Comparison of ENCODE assay signal across 7 cellular contexts in genomic region chr12:54079150-54079549, GRCh38. TPM values are rescaled to one million over a fixed set of nuclear protein-coding genes. Genes with fewer than 3 reads are reported as not detected.
"Had no signal": no experiment of that assay in that cellular context is flagged by ENCODE, and none has a peak within 500 bp of the region (broad histone marks: within the 10 kb centered on the region; RNA-seq: fewer than 3 reads in every experiment).

No MANE protein-coding gene starts in this region.

RNA-seq across cellular contexts. Expression of gene HOXC4, which starts 25.5 kb away (rescaled TPM):
- total RNA-seq: astrocyte; colonic mucosa; T-helper 2 cell treated with Interferon-gamma antibody and Interleukin-4, amounts not matched to agents 100 ng/mL and 5 ng/mL, for 36 hours had no signal

RNA-seq across cellular contexts. Expression of gene HOXC5, which starts 46.3 kb away (rescaled TPM):
- total RNA-seq: activated CD8-positive, alpha-beta memory T cell treated with anti-CD3 and anti-CD28 coated beads, Interleukin-2, amount 10 ng/mL, durations not matched to agents 7 days and 5 days; activated naive CD8-positive, alpha-beta T cell treated with anti-CD3 and anti-CD28 coated beads for 36 hours; astrocyte; colonic mucosa; left lobe of liver; mucosa of gallbladder; T-helper 2 cell treated with Interferon-gamma antibody and Interleukin-4, amounts not matched to agents 100 ng/mL and 5 ng/mL, for 36 hours had no signal

RNA-seq across cellular contexts. Expression of gene HOXC6, which starts 50.9 kb away (rescaled TPM):
- total RNA-seq: activated CD8-positive, alpha-beta memory T cell treated with anti-CD3 and anti-CD28 coated beads, Interleukin-2, amount 10 ng/mL, durations not matched to agents 7 days and 5 days; activated naive CD8-positive, alpha-beta T cell treated with anti-CD3 and anti-CD28 coated beads for 36 hours; astrocyte; left lobe of liver; T-helper 2 cell treated with Interferon-gamma antibody and Interleukin-4, amounts not matched to agents 100 ng/mL and 5 ng/mL, for 36 hours had no signal
